ENCODE assay signal across 9 cellular contexts in the genomic region with DNA sequence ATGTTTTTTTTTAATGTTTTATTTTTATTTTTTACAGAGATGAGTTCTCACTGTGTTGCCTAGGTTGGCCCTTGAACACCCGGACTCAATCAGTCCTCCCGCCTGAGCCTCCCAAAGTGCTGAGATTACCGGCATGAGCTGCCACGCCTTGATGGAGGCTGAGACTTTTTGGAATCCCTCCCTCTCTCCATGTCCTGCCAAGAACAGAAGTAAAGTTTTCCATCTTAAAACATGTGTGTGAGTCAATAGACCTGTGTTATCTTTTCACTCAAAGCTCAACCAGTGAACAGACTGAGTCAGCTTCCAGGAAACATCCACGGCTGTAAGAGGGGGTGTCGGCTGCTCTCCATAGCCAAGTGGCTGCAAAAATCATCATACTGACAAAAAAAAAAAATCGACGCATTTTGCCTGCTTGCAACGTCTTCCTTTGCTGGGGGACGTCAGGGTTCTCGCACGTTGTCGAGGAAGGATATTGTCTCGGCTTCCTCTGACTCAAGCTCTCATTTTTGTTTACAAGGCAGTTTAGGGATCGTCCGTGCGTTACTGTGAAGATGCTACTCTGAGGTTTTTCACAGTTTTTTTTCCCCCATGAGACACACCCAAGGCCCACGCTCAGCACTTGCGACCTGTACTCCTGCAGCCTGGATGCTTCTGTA. TPM values are rescaled to one million over a fixed set of nuclear protein-coding genes. Genes with fewer than 3 reads are reported as not detected.
DNase-seq lines count a peak whose midpoint lies in the region; ATAC-seq and TF ChIP-seq lines count a peak whose summit lies in the region.
"Had no signal": no experiment of that assay in that cellular context is flagged by ENCODE, and none has a peak within 500 bp of the region (broad histone marks: within the 10 kb centered on the region; RNA-seq: fewer than 3 reads in every experiment).

No MANE protein-coding gene starts in this region.

- H3K9me3 ChIP-seq in testis = no peaks in the 10 kb centered on the region

- peak overlapping the region; percentile 30 for H3K27ac Mint-ChIP-seq in mesothelial cell of epicardium

- TF ChIP-seq CTCF in mesothelial cell of epicardium (IDR thresholded peaks at IDR 0.05; ENCODE audit: unreplicated experiment) = no peak
- no peak for TF ChIP-seq CTCF in testis (IDR thresholded peaks at IDR 0.05)

- no peak for ATAC-seq in HG02884 (IDR thresholded peaks at IDR 0.05; ENCODE audit: unreplicated experiment)

- no peak overlapping the region for H3K27ac ChIP-seq in testis
- H3K27ac ChIP-seq: SK-N-MC had no signal

- no peaks in the 10 kb centered on the region for H3K9me3 Mint-ChIP-seq in mesothelial cell of epicardium

- H3K36me3 Mint-ChIP-seq in mesothelial cell of epicardium = no peaks in the 10 kb centered on the region

- H3K4me3 Mint-ChIP-seq in mesothelial cell of epicardium = no peak overlapping the region

- WGBS in testis, 2 donors = 55 to 69% methylated on average over 19 of the region's 19 CpGs

- intact Hi-C loops in testis (cut with DNase I; ENCODE audit: low total_unique reads) = no loop called here

- peaks cover 31% of the 10 kb centered on the region for H3K27me3 Mint-ChIP-seq in mesothelial cell of epicardium (ENCODE audit: low read depth)

- peak; percentile 54 for DNase-seq in 8988T
- DNase-seq in T-helper 9 cell = peak; percentile 56
- peak; percentile 81 for DNase-seq in amniotic epithelial cell (ENCODE audit: low read depth)
- no peak for DNase-seq in mesothelial cell of epicardium (ENCODE audit: low spot score in 2 of 2, unreplicated experiment in 2 of 2)
- DNase-seq in testis = peak; percentile 14
- DNase-seq in NCI-H2227 treated with DMSO at 0.1 percent for 48 hours (lab: John Stamatoyannopoulos, UW) = no peak
- no peak for DNase-seq in cerebellum (ENCODE audit: low spot score)

- H3K4me1 Mint-ChIP-seq in mesothelial cell of epicardium = no peaks in the 10 kb centered on the region

- no peak overlapping the region for H3K4me3 ChIP-seq in testis
- H3K4me3 ChIP-seq: SK-N-MC had no signal

- H3K36me3 ChIP-seq in testis (ENCODE audit: low read depth, missing control alignments) = no peaks in the 10 kb centered on the region

- H3K4me1 ChIP-seq in testis = no peaks in the 10 kb centered on the region

- no peak for TF ChIP-seq POLR2A in testis (IDR thresholded peaks at IDR 0.05)

- no peaks in the 10 kb centered on the region for H3K27me3 ChIP-seq in testis

RNA-seq across cellular contexts. Expression of gene ASMTL, which starts 10.0 kb away (rescaled TPM):
- total RNA-seq in mesothelial cell of epicardium (30.1 to 31.9 TPM (median 31.2 TPM) in 3 replicates), testis (10 to 100 TPM; 31.0 to 41.2 TPM), cerebellum (9.0 TPM)
- 27.0 TPM for polyA plus RNA-seq in testis (ENCODE audit: insufficient read depth, low read depth, low replicate concordance)

Comparison
In these comparisons a context has a peak if more than half of its experiments do, and no peak if none do; other contexts are left out.
1. DNase-seq: peak in 8988T (single experiment), T-helper 9 cell (single experiment), amniotic epithelial cell (single experiment) and testis (single experiment); none in mesothelial cell of epicardium (0 of 2), NCI-H2227 treated with DMSO at 0.1 percent for 48 hours (single experiment) and cerebellum (single experiment).